ENCODE assay signal across 10 cellular contexts in the genomic region with DNA sequence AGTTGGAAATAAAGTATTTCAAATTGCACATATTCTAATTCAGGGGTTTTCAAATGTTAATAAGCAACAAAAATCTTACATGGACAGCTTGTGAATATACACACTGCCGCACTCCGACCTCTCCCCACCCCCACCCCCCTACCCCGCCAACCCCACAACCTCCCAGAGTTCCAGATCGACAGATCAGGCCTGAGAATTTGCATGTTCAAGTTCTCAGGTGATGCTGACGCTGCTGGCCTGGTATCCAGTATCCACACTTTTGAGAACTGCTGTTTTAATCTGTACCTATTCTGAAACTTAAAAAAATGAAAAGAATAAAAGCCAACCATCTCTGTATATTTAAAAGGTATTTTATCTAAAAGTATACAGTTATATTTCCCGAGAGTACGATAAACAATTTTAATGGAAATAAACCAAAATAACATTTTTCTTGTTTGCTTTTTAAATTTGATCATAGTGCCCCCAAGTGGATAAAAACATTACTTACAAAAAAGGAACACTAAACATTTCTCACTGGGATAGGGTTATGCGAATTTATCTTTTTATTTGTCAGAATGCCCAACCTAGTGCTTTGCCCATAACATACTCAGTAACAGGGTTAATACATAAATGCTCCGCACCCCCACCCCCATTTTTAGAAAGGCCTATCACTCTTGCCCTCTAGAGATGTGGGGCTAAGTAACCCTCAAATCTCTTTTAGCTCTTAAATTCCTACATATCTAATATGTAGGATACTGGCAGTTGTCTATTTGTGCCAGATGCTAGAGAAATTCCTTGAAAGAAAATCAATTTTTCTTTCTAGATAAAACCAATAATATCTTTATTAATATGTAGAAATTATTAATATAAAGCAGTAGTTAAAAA.
A peak's percentile ranks its signal among the peaks of the same experiment; 100 is the strongest.
DNase-seq lines count a peak whose midpoint lies in the region; ATAC-seq, FAIRE-seq and TF ChIP-seq lines count a peak whose summit lies in the region.
"Had no signal": no experiment of that assay in that cellular context is flagged by ENCODE, and none has a peak within 500 bp of the region (broad histone marks: within the 10 kb centered on the region; RNA-seq: fewer than 3 reads in every experiment).

No MANE protein-coding gene starts in this region.

- POLR2A ChIA-PET in HepG2 (lab: Yijun Ruan, JAX), result no interaction called here

- BruUV-seq in HepG2 (replicated peaks; lab: Mats Ljungman, UMichigan), result no TSS peak

- DNase-seq in DMS114 treated with DMSO at 0.1 percent for 48 hours (lab: John Stamatoyannopoulos, UW; ENCODE audit: unreplicated experiment), result peak; percentile 7
- no peak for DNase-seq in adrenal gland
- peak; percentile 4 for DNase-seq in HepG2 (ENCODE audit: low spot score)
- no peak for DNase-seq in aorta
- no peak for DNase-seq in stomach
- DNase-seq: activated CD4-positive, alpha-beta T cell treated with anti-CD3 and anti-CD28 coated beads, Interleukin-2, amount 50 U/mL, for 1 hour had no signal

- peak; percentile 49 for ATAC-seq in HG02885 (IDR thresholded peaks at IDR 0.05; ENCODE audit: poor library complexity, unreplicated experiment)
- ATAC-seq in HepG2, result no peak
- no peak for ATAC-seq in aorta (ENCODE audit: low FRiP score)
- no peak for ATAC-seq in HG02588 (IDR thresholded peaks at IDR 0.05; ENCODE audit: unreplicated experiment)
- ATAC-seq in GM21360 (IDR thresholded peaks at IDR 0.05; ENCODE audit: unreplicated experiment), result no peak

- CTCF ChIA-PET in HepG2 (lab: Yijun Ruan, JAX; ENCODE audit: low intra/inter-chr PET ratio, low total read pairs), result interaction anchor here (1.2 kb wide), 1 partner anchor 440 kb away, joined by 3 read pairs; no protein-coding TSS in a partner anchor

- no peak overlapping the region for H3K4me2 ChIP-seq in HepG2 (ENCODE audit: low read depth, low read length)

- H3K9ac ChIP-seq in HepG2 (ENCODE audit: insufficient read depth, low read depth, low read length), result no peak overlapping the region

- 29 to 44% (median 38%) methylated on average over 9 of the region's 9 CpGs for WGBS in adrenal gland, 4 donors
- WGBS in HepG2 (ENCODE audit: low lambda C conversion rate), result 60% methylated on average over 9 of the region's 9 CpGs
- 15 to 19% methylated on average over 9 of the region's 9 CpGs for WGBS in aorta, 2 donors
- WGBS in stomach, 5 donors, result 34 to 46% (median 40%) methylated on average over 9 of the region's 9 CpGs

- H3K27me3 ChIP-seq in adrenal gland, result no peaks in the 10 kb centered on the region
- H3K27me3 ChIP-seq in HepG2 (ENCODE audit: control insufficient read depth in 1 of 2, insufficient read depth in 2 of 2, low read length in 2 of 2), result no peaks in the 10 kb centered on the region
- no peaks in the 10 kb centered on the region for H3K27me3 ChIP-seq in aorta (ENCODE audit: control insufficient read depth in 1 of 2, insufficient read depth in 2 of 2, low read length in 1 of 2)
- H3K27me3 ChIP-seq in stomach, result no peaks in the 10 kb centered on the region

- H3K27ac ChIP-seq in adrenal gland (no peak overlapping the region), HepG2 (ENCODE audit: extremely low read length, insufficient read depth, low read length) (no peak overlapping the region), aorta (ENCODE audit: low read depth in 1 of 2, low read length in 2 of 2) (no peak overlapping the region), stomach (no peak overlapping the region)
- H3K27ac ChIP-seq: epithelial cell of prostate had no signal

- H3K36me3 ChIP-seq in adrenal gland (replicated peaks in 1 of 2) (no peaks in the 10 kb centered on the region), HepG2 (replicated peaks in 1 of 2; ENCODE audit: control insufficient read depth in 1 of 2, insufficient read depth in 2 of 2, low read length in 2 of 2) (no peaks in the 10 kb centered on the region), aorta (ENCODE audit: control insufficient read depth in 1 of 2, insufficient read depth in 2 of 2, low read length in 1 of 2) (no peaks in the 10 kb centered on the region), stomach (no peaks in the 10 kb centered on the region)

- no peak for TF ChIP-seq POLR2A in adrenal gland (IDR thresholded peaks at IDR 0.05)
- TF ChIP-seq POLR2A in HepG2 (IDR thresholded peaks at IDR 0.05; ENCODE audit: insufficient read depth in 1 of 2, low read depth in 2 of 2, low read length in 2 of 2), result no peak
- TF ChIP-seq POLR2A in stomach (IDR thresholded peaks at IDR 0.05), result no peak

- no peak for FAIRE-seq in HepG2 (lab: Jason Lieb, UNC)

- H3K4me1 ChIP-seq in adrenal gland (replicated peaks in 1 of 2) (peaks cover 0 to 5% of the 10 kb centered on the region in 2 donors), HepG2 (ENCODE audit: insufficient read depth, low read length) (no peaks in the 10 kb centered on the region), aorta (ENCODE audit: control insufficient read depth in 1 of 2, insufficient read depth in 2 of 2, low read length in 2 of 2) (no peaks in the 10 kb centered on the region), stomach (no peaks in the 10 kb centered on the region)

- H4K20me1 ChIP-seq in HepG2 (ENCODE audit: insufficient read depth, low read length), result no peaks in the 10 kb centered on the region

- intact Hi-C loops in adrenal gland (cut with DNase I) (loop anchor here in 1 of 2 donors (5.0 to 10.0 kb wide), 2 partner anchors 310 to 438 kb away; no protein-coding TSS in a partner anchor), HepG2 (cut with micrococcal nuclease; ENCODE audit: unreplicated experiment) (loop anchor here (5.0 kb wide), 2 partner anchors 230 to 620 kb away; a partner anchor contains a TSS), aorta (cut with DNase I) (loop anchor here (5.0 to 10.0 kb wide), 2 partner anchors 315 to 438 kb away; no protein-coding TSS in a partner anchor), stomach (cut with DNase I; ENCODE audit: low total_unique reads) (no loop called here)

- no peak for TF ChIP-seq RAD21 in HepG2 (CRISPR knock-in tag; IDR thresholded peaks at IDR 0.05)

- H3K9me3 ChIP-seq in adrenal gland (replicated peaks in 1 of 3) (no peaks in the 10 kb centered on the region), HepG2 (ENCODE audit: low read length) (no peaks in the 10 kb centered on the region), aorta (ENCODE audit: control insufficient read depth, low read length) (no peaks in the 10 kb centered on the region), stomach (no peaks in the 10 kb centered on the region)

- TF ChIP-seq CTCF in adrenal gland (IDR thresholded peaks at IDR 0.05) (peak; percentile 13 to 51 (median 34)), HepG2 (CRISPR knock-in tag; IDR thresholded peaks at IDR 0.05) (peak; percentile 28; the same call in 1 of the 2 replicates), stomach (IDR thresholded peaks at IDR 0.05) (peak in 1 of 7 experiments; percentile 35)

- H3K79me2 ChIP-seq in HepG2 (ENCODE audit: insufficient read depth, low read length), result no peaks in the 10 kb centered on the region

- TF ChIP-seq EP300 in HepG2 (IDR thresholded peaks at IDR 0.05; ENCODE audit: low read depth in 2 of 2, low read length in 2 of 2) (no peak), HepG2 (CRISPR knock-in tag; IDR thresholded peaks at IDR 0.05; ENCODE audit: borderline replicate concordance) (no peak), stomach (IDR thresholded peaks at IDR 0.05) (no peak)

- H2AFZ ChIP-seq in HepG2 (ENCODE audit: low read length), result no peak overlapping the region

- in situ Hi-C loops in HepG2 (cut with HindIII; ENCODE audit: extremely low pct_ligation_motif_present, low pct_unique_long_range_greater_than_20kb), result loop anchor here (10.0 kb wide), 1 partner anchor 438 kb away; no protein-coding TSS in a partner anchor

- no peak overlapping the region for H3K4me3 ChIP-seq in adrenal gland
- H3K4me3 ChIP-seq in HepG2 (replicated peaks in 1 of 3; ENCODE audit: insufficient read depth in 1 of 3, low read depth in 2 of 3, low read length in 3 of 3), result no peak overlapping the region
- H3K4me3 ChIP-seq in aorta (ENCODE audit: low read length in 2 of 2), result no peak overlapping the region
- no peak overlapping the region for H3K4me3 ChIP-seq in stomach

TF ChIP-seq in HepG2, 621 proteins besides CTCF, POLR2A, EP300 and RAD21:
- TF ChIP-seq, protein P1, sequence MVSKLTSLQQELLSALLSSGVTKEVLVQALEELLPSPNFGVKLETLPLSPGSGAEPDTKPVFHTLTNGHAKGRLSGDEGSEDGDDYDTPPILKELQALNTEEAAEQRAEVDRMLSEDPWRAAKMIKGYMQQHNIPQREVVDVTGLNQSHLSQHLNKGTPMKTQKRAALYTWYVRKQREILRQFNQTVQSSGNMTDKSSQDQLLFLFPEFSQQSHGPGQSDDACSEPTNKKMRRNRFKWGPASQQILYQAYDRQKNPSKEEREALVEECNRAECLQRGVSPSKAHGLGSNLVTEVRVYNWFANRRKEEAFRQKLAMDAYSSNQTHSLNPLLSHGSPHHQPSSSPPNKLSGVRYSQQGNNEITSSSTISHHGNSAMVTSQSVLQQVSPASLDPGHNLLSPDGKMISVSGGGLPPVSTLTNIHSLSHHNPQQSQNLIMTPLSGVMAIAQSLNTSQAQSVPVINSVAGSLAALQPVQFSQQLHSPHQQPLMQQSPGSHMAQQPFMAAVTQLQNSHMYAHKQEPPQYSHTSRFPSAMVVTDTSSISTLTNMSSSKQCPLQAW (CRISPR knock-in tag; IDR thresholded peaks at IDR 0.05), result no peak
- TF ChIP-seq PHB2 (IDR thresholded peaks at IDR 0.05; ENCODE audit: partially characterized antibody) (no peak), STAG1 (CRISPR knock-in tag; IDR thresholded peaks at IDR 0.05) (peak; percentile 43), MIXL1 (CRISPR knock-in tag; IDR thresholded peaks at IDR 0.05) (no peak), HNRNPK (IDR thresholded peaks at IDR 0.05; ENCODE audit: low read depth, low read length, poor library complexity, severe bottlenecking) (peak; percentile 63)
- TF ChIP-seq, protein P2, sequence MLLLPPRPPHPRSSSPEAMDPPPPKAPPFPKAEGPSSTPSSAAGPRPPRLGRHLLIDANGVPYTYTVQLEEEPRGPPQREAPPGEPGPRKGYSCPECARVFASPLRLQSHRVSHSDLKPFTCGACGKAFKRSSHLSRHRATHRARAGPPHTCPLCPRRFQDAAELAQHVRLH (CRISPR knock-in tag; IDR thresholded peaks at IDR 0.05; ENCODE audit: borderline replicate concordance, low read depth), result no peak
- TF ChIP-seq, protein P3, sequence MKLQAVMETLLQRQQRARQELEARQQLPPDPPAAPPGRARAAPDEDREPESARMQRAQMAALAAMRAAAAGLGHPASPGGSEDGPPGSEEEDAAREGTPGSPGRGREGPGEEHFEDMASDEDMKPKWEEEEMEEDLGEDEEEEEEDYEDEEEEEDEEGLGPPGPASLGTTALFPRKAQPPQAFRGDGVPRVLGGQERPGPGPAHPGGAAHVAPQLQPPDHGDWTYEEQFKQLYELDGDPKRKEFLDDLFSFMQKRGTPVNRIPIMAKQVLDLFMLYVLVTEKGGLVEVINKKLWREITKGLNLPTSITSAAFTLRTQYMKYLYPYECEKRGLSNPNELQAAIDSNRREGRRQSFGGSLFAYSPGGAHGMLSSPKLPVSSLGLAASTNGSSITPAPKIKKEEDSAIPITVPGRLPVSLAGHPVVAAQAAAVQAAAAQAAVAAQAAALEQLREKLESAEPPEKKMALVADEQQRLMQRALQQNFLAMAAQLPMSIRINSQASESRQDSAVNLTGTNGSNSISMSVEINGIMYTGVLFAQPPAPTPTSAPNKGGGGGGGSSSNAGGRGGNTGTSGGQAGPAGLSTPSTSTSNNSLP (IDR thresholded peaks at IDR 0.05; ENCODE audit: low read depth, low read length), result 0 out of 2 replicates have a peak, but pooled peaks have one; percentile 43
TF ChIP-seq in HepG2: peak in this region for 3.

Comparison
In these comparisons a context has a peak if more than half of its experiments do, and no peak if none do; other contexts are left out.
1. DNase-seq: peak in DMS114 treated with DMSO at 0.1 percent for 48 hours (single experiment) and HepG2 (single experiment); none in adrenal gland (0 of 7), aorta (0 of 2) and stomach (single experiment).